Comparison of ENCODE assay signal across 2 cellular contexts in the genomic region with DNA sequence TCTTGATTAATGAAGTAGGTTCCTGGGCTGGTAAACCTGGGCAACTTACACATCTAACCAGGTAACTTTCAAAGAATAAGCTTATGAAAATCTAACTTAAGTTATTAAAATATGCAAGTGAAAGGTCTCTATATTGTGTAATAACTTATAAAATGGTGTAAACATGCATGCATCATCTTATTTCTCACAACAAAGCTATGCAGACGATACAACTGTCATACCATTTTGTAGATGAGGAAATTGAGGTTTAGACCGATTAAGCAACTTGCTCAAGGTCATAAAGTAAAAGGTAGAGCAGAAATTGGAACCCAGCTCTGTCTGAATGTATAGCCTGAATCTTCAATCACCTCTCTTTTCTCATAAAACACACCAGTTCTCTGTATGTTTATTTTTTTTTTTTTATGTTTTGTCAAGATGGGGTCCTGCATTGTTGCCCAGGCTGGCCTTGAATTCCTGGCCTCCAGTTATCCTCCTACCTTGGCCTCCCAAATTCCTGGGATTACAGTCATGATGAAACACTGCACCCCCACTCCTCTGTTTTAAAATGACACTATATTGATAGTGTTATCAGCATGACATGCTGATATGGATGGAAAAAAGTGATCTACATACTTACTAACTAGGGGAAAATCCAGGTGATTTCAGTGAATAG.
A peak's percentile ranks its signal among the peaks of the same experiment; 100 is the strongest.
TF ChIP-seq lines count a peak whose summit lies in the region.

No MANE protein-coding gene starts in this region.

TF ChIP-seq in IMR-90, 13 proteins besides CTCF, POLR2A, EP300 and RAD21:
- peak; percentile 90 for TF ChIP-seq CEBPB (IDR thresholded peaks at IDR 0.05; ENCODE audit: low read depth, low read length)
- no peak for TF ChIP-seq RCOR1 (IDR thresholded peaks at IDR 0.05; ENCODE audit: insufficient replicate concordance, low read length)

TF ChIP-seq in K562, 482 proteins besides CTCF, POLR2A, EP300 and RAD21:
- TF ChIP-seq, protein P1, sequence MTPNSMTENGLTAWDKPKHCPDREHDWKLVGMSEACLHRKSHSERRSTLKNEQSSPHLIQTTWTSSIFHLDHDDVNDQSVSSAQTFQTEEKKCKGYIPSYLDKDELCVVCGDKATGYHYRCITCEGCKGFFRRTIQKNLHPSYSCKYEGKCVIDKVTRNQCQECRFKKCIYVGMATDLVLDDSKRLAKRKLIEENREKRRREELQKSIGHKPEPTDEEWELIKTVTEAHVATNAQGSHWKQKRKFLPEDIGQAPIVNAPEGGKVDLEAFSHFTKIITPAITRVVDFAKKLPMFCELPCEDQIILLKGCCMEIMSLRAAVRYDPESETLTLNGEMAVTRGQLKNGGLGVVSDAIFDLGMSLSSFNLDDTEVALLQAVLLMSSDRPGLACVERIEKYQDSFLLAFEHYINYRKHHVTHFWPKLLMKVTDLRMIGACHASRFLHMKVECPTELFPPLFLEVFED (CRISPR knock-in tag; conservative IDR thresholded peaks at IDR 0.05): no peak
- TF ChIP-seq CEBPG (CRISPR knock-in tag; IDR thresholded peaks at IDR 0.05): no peak
- peak in 1 of 2 experiments; percentile 27; a peak in 1 of 4 replicates for TF ChIP-seq CEBPG (tag; conservative IDR thresholded peaks at IDR 0.05 in 1 of 2, IDR thresholded peaks at IDR 0.05 in 1 of 2)
- TF ChIP-seq CEBPB (tag; IDR thresholded peaks at IDR 0.05): peak; percentile 53
TF ChIP-seq in K562: peak in this region for 2.
